Comparison of ENCODE assay signal across 16 cellular contexts in the genomic region with DNA sequence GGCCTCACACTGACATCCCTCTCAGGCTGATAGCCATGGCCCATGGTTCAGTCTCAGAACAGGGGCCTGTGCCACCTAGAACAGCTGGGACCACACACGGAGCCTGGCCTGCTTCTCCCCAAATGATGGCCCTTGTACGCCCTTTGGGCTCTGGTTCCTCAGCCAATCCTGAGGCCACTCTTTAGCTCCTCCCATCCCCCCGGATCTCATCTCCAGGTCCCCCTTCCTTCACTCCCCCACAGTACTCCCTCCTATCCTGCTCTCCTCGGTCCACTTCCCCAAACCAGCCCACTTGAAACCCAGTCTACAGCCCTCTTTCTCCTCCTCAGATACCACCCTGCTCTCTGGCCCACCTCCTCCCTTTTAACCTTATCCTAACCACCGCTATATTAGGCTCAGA. TPM values are rescaled to one million over a fixed set of nuclear protein-coding genes. Genes with fewer than 3 reads are reported as not detected.
DNase-seq lines count a peak whose midpoint lies in the region; ATAC-seq and TF ChIP-seq lines count a peak whose summit lies in the region.
"Had no signal": no experiment of that assay in that cellular context is flagged by ENCODE, and none has a peak within 500 bp of the region (broad histone marks: within the 10 kb centered on the region; RNA-seq: fewer than 3 reads in every experiment).

No MANE protein-coding gene starts in this region.

- H3K9me3 Mint-ChIP-seq in neural progenitor cell, result no peaks in the 10 kb centered on the region

- no peak overlapping the region for H3K4me3 Mint-ChIP-seq in neural progenitor cell
- H3K4me3 Mint-ChIP-seq: activated CD4-positive, alpha-beta T cell treated with anti-CD3 and anti-CD28 coated beads for 36 hours had no signal

- peaks cover 9% of the 10 kb centered on the region for H3F3A ChIP-seq in neural progenitor cell (ENCODE audit: low read depth)

- H3K4me2 ChIP-seq in BLaER1 (peak overlapping the region; percentile 39), neural progenitor cell (no peak overlapping the region)

- peak overlapping the region; percentile 6 for H3K27ac Mint-ChIP-seq in neural progenitor cell
- H3K27ac Mint-ChIP-seq: activated CD4-positive, alpha-beta T cell treated with anti-CD3 and anti-CD28 coated beads for 36 hours had no signal

- H2AFZ ChIP-seq in neural progenitor cell (replicated peaks), result no peak overlapping the region

- H3K4me1 ChIP-seq in BLaER1 (peaks cover 37% of the 10 kb centered on the region), neural progenitor cell (peaks cover 21% of the 10 kb centered on the region)

- ATAC-seq in GM18870 (IDR thresholded peaks at IDR 0.05; ENCODE audit: unreplicated experiment) (no peak), GM21619 (IDR thresholded peaks at IDR 0.05; ENCODE audit: unreplicated experiment) (no peak), HG03139 (IDR thresholded peaks at IDR 0.05; ENCODE audit: unreplicated experiment) (no peak)
- ATAC-seq: activated CD4-positive, alpha-beta T cell treated with anti-CD3 and anti-CD28 coated beads for 36 hours had no signal

- no peak for TF ChIP-seq CTCF in RWPE1 (conservative IDR thresholded peaks at IDR 0.05; ENCODE audit: low read depth)
- TF ChIP-seq CTCF in neural progenitor cell (IDR thresholded peaks at IDR 0.05), result no peak

- peaks cover 12% of the 10 kb centered on the region for H3K4me1 Mint-ChIP-seq in neural progenitor cell

- H3K9ac ChIP-seq in BLaER1 (peak overlapping the region; percentile 28; the same call in 1 of the 2 replicates), neural progenitor cell (no peak overlapping the region)

- H3K27ac ChIP-seq in BLaER1 (0 out of 2 replicates have a peak overlapping the region, but pooled peaks have one; percentile 31), RWPE1 (peak overlapping the region; percentile 76), epithelial cell of prostate (peak overlapping the region; percentile 96), neural progenitor cell (no peak overlapping the region)

- H4K20me1 ChIP-seq in BLaER1 (peaks cover 46% of the 10 kb centered on the region), neural progenitor cell (ENCODE audit: low read depth) (peaks cover 23% of the 10 kb centered on the region)

- POLR2A ChIA-PET in RWPE1 (lab: Yijun Ruan, JAX; ENCODE audit: low non-redundant PET), result no interaction called here

- H3K27me3 ChIP-seq in BLaER1 (no peaks in the 10 kb centered on the region), neural progenitor cell (no peaks in the 10 kb centered on the region)

- no peaks in the 10 kb centered on the region for H3K79me2 ChIP-seq in neural progenitor cell (ENCODE audit: low read depth)

- H3K9me3 ChIP-seq in BLaER1 (no peaks in the 10 kb centered on the region), neural progenitor cell (ENCODE audit: low read depth) (no peaks in the 10 kb centered on the region)

- peaks cover 11% of the 10 kb centered on the region for H3K36me3 Mint-ChIP-seq in neural progenitor cell

- H3K36me3 ChIP-seq in BLaER1 (peaks cover 30% of the 10 kb centered on the region), neural progenitor cell (no peaks in the 10 kb centered on the region)

- H3K4me3 ChIP-seq in BLaER1 (no peak overlapping the region), neural progenitor cell (no peak overlapping the region)

- CTCF ChIA-PET in RWPE1 (lab: Yijun Ruan, JAX), result interaction anchor here (0.6 to 0.7 kb wide), 2 partner anchors 28 to 110 kb away, joined by 5 to 6 read pairs; no protein-coding TSS in a partner anchor

- no peak for DNase-seq in RWPE1 (ENCODE audit: low spot score)
- no peak for DNase-seq in epithelial cell of prostate (ENCODE audit: low read depth, low spot score)
- no peak for DNase-seq in neural progenitor cell (ENCODE audit: low spot score)
- no peak for DNase-seq in stimulated activated naive CD4-positive, alpha-beta T cell treated with Interleukin-2 at 50 U/mL for 16 hours (lab: John Stamatoyannopoulos, UW)
- DNase-seq: activated CD4-positive, alpha-beta T cell treated with anti-CD3 and anti-CD28 coated beads for 36 hours; activated naive CD4-positive, alpha-beta T cell treated with anti-CD3 and anti-CD28 coated beads, Interleukin-2, amount 50 U/mL, for 16 hours; COR-L47; effector CD8-positive, alpha-beta T cell; EL; hippocampal formation; NCI-H1092; T-helper 1 cell had no signal

- H3K27me3 Mint-ChIP-seq in neural progenitor cell (ENCODE audit: insufficient read depth, low read depth), result peaks cover 2% of the 10 kb centered on the region
- H3K27me3 Mint-ChIP-seq: activated CD4-positive, alpha-beta T cell treated with anti-CD3 and anti-CD28 coated beads for 36 hours had no signal

RNA-seq across cellular contexts. Expression of gene ZFYVE19, which starts 17.8 kb away (rescaled TPM):
- 19.3 and 20.2 TPM in 2 replicates for total RNA-seq in neural progenitor cell (ENCODE audit: low replicate concordance)

RNA-seq across cellular contexts. Expression of gene DNAJC17, which starts 18.2 kb away (rescaled TPM):
- 23.3 and 49.3 TPM in 2 replicates for total RNA-seq in neural progenitor cell (ENCODE audit: low replicate concordance)

RNA-seq across cellular contexts. Expression of gene C15orf62, which starts 19.3 kb away (rescaled TPM):
- total RNA-seq in neural progenitor cell (ENCODE audit: low replicate concordance), result not detected in 2 replicates

RNA-seq across cellular contexts. Expression of gene GCHFR, which starts 25.3 kb away (rescaled TPM):
- total RNA-seq in neural progenitor cell (ENCODE audit: low replicate concordance), result 2.8 and 3.0 TPM in 2 replicates

RNA-seq across cellular contexts. Expression of gene RMDN3, which starts 34.1 kb away (rescaled TPM):
- 13.2 and 16.3 TPM in 2 replicates for total RNA-seq in neural progenitor cell (ENCODE audit: low replicate concordance)
